ENCODE assay signal across 18 cellular contexts in genomic region chr15:62527387-62527786, GRCh38.
A peak's percentile ranks its signal among the peaks of the same experiment; 100 is the strongest.
DNase-seq lines count a peak whose midpoint lies in the region; ATAC-seq, FAIRE-seq and TF ChIP-seq lines count a peak whose summit lies in the region.
"Had no signal": no experiment of that assay in that cellular context is flagged by ENCODE, and none has a peak within 500 bp of the region (broad histone marks: within the 10 kb centered on the region; RNA-seq: fewer than 3 reads in every experiment).

No MANE protein-coding gene starts in this region.

- H3K9me3 ChIP-seq in HEK293 (ENCODE audit: control insufficient read depth, insufficient read depth, low read depth, low read length): no peaks in the 10 kb centered on the region
- peaks cover 0 to 2% (median 0%) of the 10 kb centered on the region in 5 donors for H3K9me3 ChIP-seq in subcutaneous abdominal adipose tissue (ENCODE audit: control insufficient read depth in 5 of 5, low read length in 5 of 5)
- H3K9me3 ChIP-seq: BE2C, BLaER1 had no signal

- no peaks in the 10 kb centered on the region for H3K27me3 ChIP-seq in subcutaneous abdominal adipose tissue (ENCODE audit: control insufficient read depth in 5 of 5, insufficient read depth in 4 of 5, low read length in 5 of 5)
- H3K27me3 ChIP-seq: BE2C, BLaER1 had no signal

- no peak overlapping the region for H3K27ac ChIP-seq in HEK293 (ENCODE audit: extremely low read depth, low read depth, low read length)
- peak overlapping the region; percentile 38 for H3K27ac ChIP-seq in subcutaneous abdominal adipose tissue (ENCODE audit: low read depth, low read length)
- H3K27ac ChIP-seq: BLaER1 had no signal

- H3K4me3 ChIP-seq in HEK293 (ENCODE audit: low read depth, low read length): no peak overlapping the region
- H3K4me3 ChIP-seq in subcutaneous abdominal adipose tissue (ENCODE audit: low read depth in 1 of 5, low read length in 5 of 5): no peak overlapping the region
- H3K4me3 ChIP-seq: BLaER1 had no signal

- no peak for ATAC-seq in GM18909 (IDR thresholded peaks at IDR 0.05; ENCODE audit: poor library complexity, unreplicated experiment)

- H3K4me1 ChIP-seq in HEK293 (ENCODE audit: control insufficient read depth, insufficient read depth, low read length) (no peaks in the 10 kb centered on the region), subcutaneous abdominal adipose tissue (ENCODE audit: control insufficient read depth in 5 of 5, insufficient read depth in 5 of 5, low read length in 5 of 5) (peaks cover 6 to 29% (median 14%) of the 10 kb centered on the region in 5 donors)
- H3K4me1 ChIP-seq: BE2C, BLaER1 had no signal

- H3K36me3 ChIP-seq in HEK293 (ENCODE audit: control insufficient read depth in 2 of 2, insufficient read depth in 1 of 2, low read length in 2 of 2) (no peaks in the 10 kb centered on the region), subcutaneous abdominal adipose tissue (ENCODE audit: control insufficient read depth in 5 of 5, insufficient read depth in 5 of 5, low read length in 5 of 5) (no peaks in the 10 kb centered on the region)
- H3K36me3 ChIP-seq: BE2C, BLaER1 had no signal

- POLR2A ChIA-PET in HEK293 (lab: Yijun Ruan, JAX): no interaction called here

- TF ChIP-seq CTCF in D721Med (IDR thresholded peaks at IDR 0.05; ENCODE audit: insufficient read depth, missing control alignments) (no peak), HEK293 (tag by site-specific recombination; IDR thresholded peaks at IDR 0.05) (no peak)

- H3K9ac ChIP-seq in subcutaneous abdominal adipose tissue (ENCODE audit: low read length in 5 of 5): peak overlapping the region in 1 of 5 donors; percentile 18
- H3K9ac ChIP-seq: BLaER1 had no signal

- FAIRE-seq in D721Med (lab: Jason Lieb, UNC): peak; percentile 29
- FAIRE-seq: GM12891 had no signal

- CTCF ChIA-PET in HEK293 (lab: Yijun Ruan, JAX): interaction anchor here (1.2 to 2.2 kb wide), 2 partner anchors 22 to 24 kb away, joined by 3 to 12 read pairs; no protein-coding TSS in a partner anchor

- DNase-seq in D721Med (ENCODE audit: insufficient read length, low spot score): no peak
- no peak for DNase-seq in HuH-7 (ENCODE audit: low spot score)
- no peak for DNase-seq in stimulated activated CD4-positive, alpha-beta T cell treated with anti-CD3 and anti-CD28 coated beads, Interleukin-4, amount 100 ng/mL, for 4 hours
- DNase-seq: 8988T; ACHN; BE2C; C1 segment of cervical spinal cord; CD4-positive, alpha-beta memory T cell; CD4-positive, CD25-positive, alpha-beta regulatory T cell; CD8-positive, alpha-beta memory T cell; COR-L47; DMS79 treated with DMSO at 0.1 percent for 48 hours; GF-D8 had no signal

TF ChIP-seq in HEK293, 187 proteins besides CTCF, POLR2A, EP300 and RAD21:
- TF ChIP-seq KLF7 (tag by site-specific recombination; IDR thresholded peaks at IDR 0.05; ENCODE audit: borderline replicate concordance) (no peak), ZNF423 (tag by site-specific recombination; IDR thresholded peaks at IDR 0.05) (no peak), GFI1B (tag by site-specific recombination; IDR thresholded peaks at IDR 0.05) (no peak), PBX3 (CRISPR knock-in tag; IDR thresholded peaks at IDR 0.05) (no peak), SP2 (tag by site-specific recombination; IDR thresholded peaks at IDR 0.05) (no peak), ATF2 (tag by site-specific recombination; IDR thresholded peaks at IDR 0.05; ENCODE audit: low read depth) (peak; percentile 48), ZNF548 (tag by site-specific recombination; IDR thresholded peaks at IDR 0.05) (no peak)
TF ChIP-seq in HEK293: peak in this region for 1.
